2 cellular contexts compared by ENCODE assay signal in genomic region chr1:1958071-1958541, GRCh38.
TF ChIP-seq lines count a peak whose summit lies in the region.

No MANE protein-coding gene starts in this region.

TF ChIP-seq in K562, 482 proteins besides CTCF, POLR2A, EP300 and RAD21:
- TF ChIP-seq ZNF75A (CRISPR knock-in tag; IDR thresholded peaks at IDR 0.05) (no peak), ZNF695 (CRISPR knock-in tag; IDR thresholded peaks at IDR 0.05) (no peak), ESRRA (IDR thresholded peaks at IDR 0.05; ENCODE audit: borderline replicate concordance, low read depth) (no peak), ZNF316 (IDR thresholded peaks at IDR 0.05) (peak; percentile 23; the same call in 1 of the 2 replicates)
TF ChIP-seq in K562: peak in this region for 1.

TF ChIP-seq in HepG2, 621 proteins besides CTCF, POLR2A, EP300 and RAD21:
- TF ChIP-seq DR1 (CRISPR knock-in tag; IDR thresholded peaks at IDR 0.05) (no peak), ZBTB38 (CRISPR knock-in tag; IDR thresholded peaks at IDR 0.05) (0 out of 2 replicates have a peak, but pooled peaks have one; percentile 55)
